19 cellular contexts compared by ENCODE assay signal in the genomic region with DNA sequence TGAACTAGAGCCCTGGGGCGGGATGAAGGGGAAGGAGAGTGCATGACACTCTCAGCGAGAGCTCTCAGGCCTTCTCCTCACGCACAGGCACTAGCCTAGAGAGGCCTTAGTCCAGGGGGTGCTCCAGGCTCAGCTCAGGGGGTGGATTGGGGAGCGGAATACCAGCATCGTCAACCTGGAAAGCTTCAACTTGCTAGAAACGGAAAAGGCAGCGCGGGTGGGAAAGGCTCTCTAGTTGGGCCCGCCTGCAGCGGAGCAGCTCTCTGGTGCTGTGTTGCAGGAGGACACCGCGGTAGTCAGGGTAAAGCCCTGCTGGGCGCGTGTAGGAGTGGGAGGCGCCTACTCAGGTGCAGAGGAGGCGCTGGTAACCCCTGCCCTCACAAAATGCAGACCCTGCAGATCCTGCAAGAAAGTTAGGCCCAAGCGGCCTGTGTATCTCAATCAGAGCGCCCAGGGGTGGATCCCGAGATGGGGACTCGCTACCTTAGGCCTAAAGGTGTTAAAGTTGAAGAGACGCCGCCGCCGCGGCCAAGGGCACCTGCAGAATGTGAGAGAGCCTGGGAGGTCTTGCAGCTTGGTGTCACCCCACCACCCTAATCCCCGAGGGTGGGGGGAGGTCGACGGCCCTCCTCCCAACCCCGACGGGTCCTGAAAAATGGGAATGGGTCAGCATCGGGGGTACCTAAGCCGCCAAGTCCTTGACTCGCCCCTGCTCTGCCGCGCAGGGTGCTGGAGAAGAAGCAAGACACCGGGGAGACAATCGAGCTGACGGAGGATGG. TPM values are rescaled to one million over a fixed set of nuclear protein-coding genes. Genes with fewer than 3 reads are reported as not detected.
DNase-seq lines count a peak whose midpoint lies in the region; ATAC-seq and TF ChIP-seq lines count a peak whose summit lies in the region.
"Had no signal": no experiment of that assay in that cellular context is flagged by ENCODE, and none has a peak within 500 bp of the region (broad histone marks: within the 10 kb centered on the region; RNA-seq: fewer than 3 reads in every experiment).

No MANE protein-coding gene starts in this region.

- intact Hi-C loops in left ventricle myocardium inferior (cut with micrococcal nuclease) = no loop called here

- H3K36me3 Mint-ChIP-seq in glutamatergic neuron (ENCODE audit: unreplicated experiment) (peaks cover 26% of the 10 kb centered on the region), nephron progenitor cell (ENCODE audit: low read depth) (no peaks in the 10 kb centered on the region)
- H3K36me3 Mint-ChIP-seq: activated naive CD4-positive, alpha-beta T cell treated with anti-CD3 and anti-CD28 coated beads, Interleukin-2, amount 10 ng/mL, durations not matched to agents 7 days and 5 days had no signal

- peaks cover 47% of the 10 kb centered on the region for H3K4me1 ChIP-seq in HUES48 (ENCODE audit: control insufficient read depth, insufficient read depth, low read length)
- peaks cover 14% of the 10 kb centered on the region for H3K4me1 ChIP-seq in left ventricle myocardium inferior
- H3K4me1 ChIP-seq: SJCRH30 had no signal

- ATAC-seq in GM18873 (IDR thresholded peaks at IDR 0.05; ENCODE audit: low FRiP score, unreplicated experiment) = no peak

- H3K4me3 Mint-ChIP-seq in glutamatergic neuron (ENCODE audit: unreplicated experiment) (peak overlapping the region; percentile 96), nephron progenitor cell (peak overlapping the region; percentile 53)
- H3K4me3 Mint-ChIP-seq: activated naive CD4-positive, alpha-beta T cell treated with anti-CD3 and anti-CD28 coated beads, Interleukin-2, amount 10 ng/mL, durations not matched to agents 7 days and 5 days; activated T-cell treated with anti-CD3 and anti-CD28 coated beads, Interleukin-2, amount 50 U/mL, for 4 hours; T-helper 1 cell treated with Interleukin-12 subunit alpha and Interleukin-12 subunit beta and Interleukin-4 antibody, amounts not matched to agents 30 μg/mL and 1 μg/mL, for 36 hours had no signal

- peak overlapping the region; percentile 100 for H3K27ac Mint-ChIP-seq in glutamatergic neuron (ENCODE audit: unreplicated experiment)
- H3K27ac Mint-ChIP-seq in nephron progenitor cell = no peak overlapping the region
- H3K27ac Mint-ChIP-seq: activated naive CD4-positive, alpha-beta T cell treated with anti-CD3 and anti-CD28 coated beads, Interleukin-2, amount 10 ng/mL, durations not matched to agents 7 days and 5 days; T-helper 1 cell treated with Interleukin-12 subunit alpha and Interleukin-12 subunit beta and Interleukin-4 antibody, amounts not matched to agents 30 μg/mL and 1 μg/mL, for 36 hours had no signal

- H3K4me1 Mint-ChIP-seq in glutamatergic neuron (ENCODE audit: low read depth, unreplicated experiment) (peaks cover 31% of the 10 kb centered on the region), nephron progenitor cell (peaks cover 16% of the 10 kb centered on the region)
- H3K4me1 Mint-ChIP-seq: activated naive CD4-positive, alpha-beta T cell treated with anti-CD3 and anti-CD28 coated beads, Interleukin-2, amount 10 ng/mL, durations not matched to agents 7 days and 5 days had no signal

- no peaks in the 10 kb centered on the region for H3K9me3 ChIP-seq in HUES48 (ENCODE audit: control insufficient read depth, insufficient read depth, low read length)
- no peaks in the 10 kb centered on the region for H3K9me3 ChIP-seq in left ventricle myocardium inferior (replicated peaks)
- H3K9me3 ChIP-seq: heart right ventricle, right atrium auricular region, SJCRH30 had no signal

- DNase-seq in DMS79 treated with DMSO at 0.1 percent for 48 hours (lab: John Stamatoyannopoulos, UW) (peak; percentile 97), glutamatergic neuron (peak; percentile 57), nephron progenitor cell (peak; percentile 26), left ventricle myocardium inferior (no peak), SIG-M5 treated with dmso at 0.1 percent for 504 hours (lab: John Stamatoyannopoulos, UW; ENCODE audit: unreplicated experiment) (no peak)
- DNase-seq: activated CD4-positive, alpha-beta T cell treated with anti-CD3 and anti-CD28 coated beads, Interleukin-2, amount 50 U/mL, for 48 hours; activated naive CD4-positive, alpha-beta T cell treated with anti-CD3 and anti-CD28 coated beads, Interleukin-2, amount 10 ng/mL, durations not matched to agents 7 days and 5 days; activated T-cell treated with anti-CD3 and anti-CD28 coated beads, Interleukin-2, amount 50 U/mL, for 4 hours; DND-41; heart right ventricle; NCI-H1092 treated with DMSO at 0.1 percent for 48 hours; NCI-H2227 treated with DMSO at 0.1 percent for 48 hours; NCI-H82; SJCRH30 had no signal

- no peak overlapping the region for H3K27ac ChIP-seq in HUES48 (ENCODE audit: low read depth, low read length)
- no peak overlapping the region for H3K27ac ChIP-seq in left ventricle myocardium inferior (replicated peaks)
- H3K27ac ChIP-seq: heart right ventricle, right atrium auricular region, SJCRH30 had no signal

- H3K27me3 ChIP-seq in HUES48 (ENCODE audit: control insufficient read depth, insufficient read depth, low read length) (peaks cover 85% of the 10 kb centered on the region), left ventricle myocardium inferior (ENCODE audit: low read depth) (peaks cover 100% of the 10 kb centered on the region)

- TF ChIP-seq CTCF in glutamatergic neuron (IDR thresholded peaks at IDR 0.05; ENCODE audit: partially characterized antibody, unreplicated experiment) (no peak), nephron progenitor cell (IDR thresholded peaks at IDR 0.05) (no peak), left ventricle myocardium inferior (IDR thresholded peaks at IDR 0.05; ENCODE audit: borderline replicate concordance) (no peak)

- H3K9me3 Mint-ChIP-seq in glutamatergic neuron (ENCODE audit: unreplicated experiment) (peaks cover 74% of the 10 kb centered on the region), nephron progenitor cell (peaks cover 3% of the 10 kb centered on the region)
- H3K9me3 Mint-ChIP-seq: activated naive CD4-positive, alpha-beta T cell treated with anti-CD3 and anti-CD28 coated beads, Interleukin-2, amount 10 ng/mL, durations not matched to agents 7 days and 5 days had no signal

- H3K9ac ChIP-seq in HUES48 (ENCODE audit: low read depth, low read length) = no peak overlapping the region

- peaks cover 55% of the 10 kb centered on the region for H3K27me3 Mint-ChIP-seq in glutamatergic neuron (ENCODE audit: unreplicated experiment)
- peaks cover 90% of the 10 kb centered on the region for H3K27me3 Mint-ChIP-seq in nephron progenitor cell (ENCODE audit: low read depth, poor library complexity)

- H3K36me3 ChIP-seq in HUES48 (ENCODE audit: control insufficient read depth, insufficient read depth, low read length) = no peaks in the 10 kb centered on the region
- no peaks in the 10 kb centered on the region for H3K36me3 ChIP-seq in left ventricle myocardium inferior
- H3K36me3 ChIP-seq: heart right ventricle, right atrium auricular region, SJCRH30 had no signal

- peak overlapping the region; percentile 69 for H3K4me3 ChIP-seq in HUES48 (ENCODE audit: low read depth, low read length)
- H3K4me3 ChIP-seq in left ventricle myocardium inferior = no peak overlapping the region
- H3K4me3 ChIP-seq: heart right ventricle, right atrium auricular region, SJCRH30 had no signal

RNA-seq across cellular contexts. Expression of gene SLC17A6, which starts 2.8 kb away (rescaled TPM):
- total RNA-seq in glutamatergic neuron (ENCODE audit: unreplicated experiment) = 170 TPM
- total RNA-seq in left ventricle myocardium inferior = not detected
- total RNA-seq: activated T-cell treated with anti-CD3 and anti-CD28 coated beads, Interleukin-2, amount 50 U/mL, for 4 hours; heart right ventricle; osteoblast; right atrium auricular region; SJCRH30 had no signal

Comparison
In these comparisons a context has a peak if more than half of its experiments do, and no peak if none do; other contexts are left out.
1. DNase-seq: peak in DMS79 treated with DMSO at 0.1 percent for 48 hours (single experiment), glutamatergic neuron (single experiment) and nephron progenitor cell (single experiment); none in left ventricle myocardium inferior (single experiment) and SIG-M5 treated with dmso at 0.1 percent for 504 hours (single experiment).
2. RNA of gene SLC17A6, which starts 2.8 kb away (total RNA-seq): 170 TPM in glutamatergic neuron (single experiment); not detected in left ventricle myocardium inferior (single experiment); every median in the first group is over 100 times any median in the second.